ENCODE assay signal across 17 cellular contexts in genomic region chr22:49023879-49024774, GRCh38.
DNase-seq lines count a peak whose midpoint lies in the region; ATAC-seq and TF ChIP-seq lines count a peak whose summit lies in the region.
"Had no signal": no experiment of that assay in that cellular context is flagged by ENCODE, and none has a peak within 500 bp of the region (broad histone marks: within the 10 kb centered on the region; RNA-seq: fewer than 3 reads in every experiment).

No MANE protein-coding gene starts in this region.

- H2AFZ ChIP-seq in neuronal stem cell (ENCODE audit: low read length): no peak overlapping the region

- H3K4me1 ChIP-seq in neuronal stem cell (ENCODE audit: control insufficient read depth in 2 of 2, insufficient read depth in 1 of 2, low read depth in 1 of 2, low read length in 2 of 2) (peaks cover 0 to 4% of the 10 kb centered on the region in 2 donors), upper lobe of right lung (no peaks in the 10 kb centered on the region)
- H3K4me1 ChIP-seq: BE2C, Peyer's patch had no signal

- H3K36me3 Mint-ChIP-seq in WTC11: no peaks in the 10 kb centered on the region

- H3K9me3 Mint-ChIP-seq in WTC11: peaks cover 5% of the 10 kb centered on the region
- no peaks in the 10 kb centered on the region for H3K9me3 Mint-ChIP-seq in stimulated activated naive CD8-positive, alpha-beta T cell treated with anti-CD3 and anti-CD28 coated beads, Interleukin-15, amount 100 ng/mL, for 72 hours

- H2BK120ac ChIP-seq in neuronal stem cell (ENCODE audit: low read depth, low read length): no peak overlapping the region

- no peaks in the 10 kb centered on the region for H3K4me1 Mint-ChIP-seq in WTC11
- no peaks in the 10 kb centered on the region for H3K4me1 Mint-ChIP-seq in stimulated activated naive CD8-positive, alpha-beta T cell treated with anti-CD3 and anti-CD28 coated beads, Interleukin-15, amount 100 ng/mL, for 72 hours

- no peak overlapping the region for H2BK5ac ChIP-seq in neuronal stem cell (ENCODE audit: low read length)

- H3K4me3 Mint-ChIP-seq in WTC11: no peak overlapping the region
- no peak overlapping the region for H3K4me3 Mint-ChIP-seq in stimulated activated naive CD8-positive, alpha-beta T cell treated with anti-CD3 and anti-CD28 coated beads, Interleukin-15, amount 100 ng/mL, for 72 hours

- CTCF ChIA-PET in WTC11 (lab: Charles Lee): interaction anchor here (0.6 to 1.2 kb wide), 2 partner anchors 22 to 73 kb away, joined by 3 to 4 read pairs; no protein-coding TSS in a partner anchor

- no peak overlapping the region for H4K91ac ChIP-seq in neuronal stem cell (ENCODE audit: low read depth, low read length, poor library complexity)

- H3K9ac ChIP-seq in neuronal stem cell (ENCODE audit: low read depth, low read length, poor library complexity): no peak overlapping the region

- H3K4ac ChIP-seq in neuronal stem cell (ENCODE audit: low read length): no peak overlapping the region

- H3K36me3 ChIP-seq in neuronal stem cell (replicated peaks in 1 of 2; ENCODE audit: control insufficient read depth in 2 of 2, insufficient read depth in 2 of 2, low read length in 2 of 2) (no peaks in the 10 kb centered on the region), upper lobe of right lung (no peaks in the 10 kb centered on the region)
- H3K36me3 ChIP-seq: BE2C, Peyer's patch had no signal

- no peak for TF ChIP-seq CTCF in WTC11 (IDR thresholded peaks at IDR 0.05)
- no peak for TF ChIP-seq CTCF in upper lobe of right lung (IDR thresholded peaks at IDR 0.05)

- H3K27ac Mint-ChIP-seq in WTC11: no peak overlapping the region
- no peak overlapping the region for H3K27ac Mint-ChIP-seq in stimulated activated naive CD8-positive, alpha-beta T cell treated with anti-CD3 and anti-CD28 coated beads, Interleukin-15, amount 100 ng/mL, for 72 hours

- H3K27me3 Mint-ChIP-seq in WTC11 (ENCODE audit: low read depth): no peaks in the 10 kb centered on the region; the same call in 1 of the 2 replicates
- peaks cover 25% of the 10 kb centered on the region for H3K27me3 Mint-ChIP-seq in stimulated activated naive CD8-positive, alpha-beta T cell treated with anti-CD3 and anti-CD28 coated beads, Interleukin-15, amount 100 ng/mL, for 72 hours

- H3K4me3 ChIP-seq in neuronal stem cell (ENCODE audit: low read length in 2 of 2) (no peak overlapping the region), upper lobe of right lung (no peak overlapping the region)
- H3K4me3 ChIP-seq: Peyer's patch, SK-N-MC had no signal

- H2BK12ac ChIP-seq in neuronal stem cell (ENCODE audit: low read length): peak overlapping the region; percentile 46

- H3K9me3 ChIP-seq in neuronal stem cell (replicated peaks in 1 of 2; ENCODE audit: control insufficient read depth in 2 of 2, insufficient read depth in 1 of 2, low read depth in 1 of 2, low read length in 2 of 2) (no peaks in the 10 kb centered on the region), upper lobe of right lung (no peaks in the 10 kb centered on the region)
- H3K9me3 ChIP-seq: BE2C, Peyer's patch had no signal

- H3K27ac ChIP-seq in neuronal stem cell (replicated peaks; ENCODE audit: low read length) (no peak overlapping the region), upper lobe of right lung (no peak overlapping the region)
- H3K27ac ChIP-seq: Peyer's patch, SK-N-MC had no signal

- H3K18ac ChIP-seq in neuronal stem cell (ENCODE audit: low read length): no peak overlapping the region

- no peak overlapping the region for H2BK15ac ChIP-seq in neuronal stem cell (ENCODE audit: low read length)

- H3K27me3 ChIP-seq in neuronal stem cell (ENCODE audit: control insufficient read depth in 3 of 3, insufficient read depth in 3 of 3, low read depth in 1 of 3, low read length in 3 of 3): no peaks in the 10 kb centered on the region
- no peaks in the 10 kb centered on the region for H3K27me3 ChIP-seq in upper lobe of right lung
- H3K27me3 ChIP-seq: BE2C, Peyer's patch had no signal

- no peak overlapping the region for H3K14ac ChIP-seq in neuronal stem cell (ENCODE audit: low read length)

- intact Hi-C loops in left ventricle myocardium superior (cut with micrococcal nuclease) (no loop called here), left cardiac atrium (cut with DNase I) (loop anchor here in 1 of 2 donors (10.0 kb wide), 1 partner anchor 79 kb away; no protein-coding TSS in a partner anchor), upper lobe of right lung (cut with DNase I) (no loop called here)

- no CpG with 5 or more reads among the region's 38 CpGs for WGBS in neuronal stem cell (ENCODE audit: extremely low coverage in 2 of 2, insufficient read length in 2 of 2, insufficient replicate concordance in 1 of 2), 2 donors

- no peaks in the 10 kb centered on the region for H3K79me1 ChIP-seq in neuronal stem cell (ENCODE audit: low read depth, low read length)

- POLR2A ChIA-PET in WTC11 (lab: Charles Lee): no interaction called here

- ATAC-seq in left ventricle myocardium superior: no peak
- ATAC-seq in left cardiac atrium: no peak
- no peak for ATAC-seq in WTC11
- ATAC-seq in upper lobe of right lung: no peak
- ATAC-seq in HG03520 (IDR thresholded peaks at IDR 0.05; ENCODE audit: unreplicated experiment): no peak
- ATAC-seq in stimulated activated naive CD8-positive, alpha-beta T cell treated with anti-CD3 and anti-CD28 coated beads, Interleukin-15, amount 100 ng/mL, for 72 hours: no peak

- H3K23ac ChIP-seq in neuronal stem cell (ENCODE audit: low read depth, low read length, poor library complexity): no peak overlapping the region

- H2AK5ac ChIP-seq in neuronal stem cell (ENCODE audit: low read depth, low read length): peak overlapping the region; percentile 20

- no peak overlapping the region for H3K4me2 ChIP-seq in neuronal stem cell (ENCODE audit: insufficient read depth, low read length, poor library complexity, severe bottlenecking)

- DNase-seq in left ventricle myocardium superior: peak; percentile 27
- no peak for DNase-seq in left cardiac atrium
- peak; percentile 10 for DNase-seq in WTC11 (ENCODE audit: low spot score)
- no peak for DNase-seq in neuronal stem cell (ENCODE audit: low spot score)
- DNase-seq in upper lobe of right lung: peak; percentile 58
- no peak for DNase-seq in stimulated activated naive CD8-positive, alpha-beta T cell treated with anti-CD3 and anti-CD28 coated beads, Interleukin-15, amount 100 ng/mL, for 72 hours
- DNase-seq: BE2C, DMS79, Kasumi-1, NCI-H1092, NCI-H1436, NCI-H1930, NCI-H526, SHP77 had no signal

- no peak overlapping the region for H4K8ac ChIP-seq in neuronal stem cell (ENCODE audit: low read depth, low read length)

TF ChIP-seq in WTC11, 78 proteins besides CTCF, POLR2A, EP300 and RAD21:
- TF ChIP-seq TEAD1 (CRISPR knock-in tag; IDR thresholded peaks at IDR 0.05) (no peak), MAX (CRISPR knock-in tag; IDR thresholded peaks at IDR 0.05) (no peak), ZNF219 (CRISPR knock-in tag; IDR thresholded peaks at IDR 0.05; ENCODE audit: borderline replicate concordance) (no peak), ATF1 (CRISPR knock-in tag; IDR thresholded peaks at IDR 0.05) (no peak), RELA (CRISPR knock-in tag; IDR thresholded peaks at IDR 0.05; ENCODE audit: borderline replicate concordance) (no peak), ZNF396 (CRISPR knock-in tag; IDR thresholded peaks at IDR 0.05; ENCODE audit: borderline replicate concordance) (no peak), ZNF232 (CRISPR knock-in tag; IDR thresholded peaks at IDR 0.05) (no peak), ZNF138 (CRISPR knock-in tag; conservative IDR thresholded peaks at IDR 0.05) (no peak), RORB (CRISPR knock-in tag; IDR thresholded peaks at IDR 0.05) (no peak), NR3C1 (CRISPR knock-in tag; conservative IDR thresholded peaks at IDR 0.05; ENCODE audit: low read depth) (no peak), CBFB (CRISPR knock-in tag; IDR thresholded peaks at IDR 0.05; ENCODE audit: low read depth) (no peak), PRRX2 (CRISPR knock-in tag; IDR thresholded peaks at IDR 0.05) (no peak), GRHL2 (CRISPR knock-in tag; IDR thresholded peaks at IDR 0.05; ENCODE audit: insufficient replicate concordance, severe bottlenecking) (no peak), ZNF512 (CRISPR knock-in tag; IDR thresholded peaks at IDR 0.05; ENCODE audit: borderline replicate concordance) (no peak), OVOL2 (CRISPR knock-in tag; IDR thresholded peaks at IDR 0.05; ENCODE audit: borderline replicate concordance) (no peak)
- TF ChIP-seq, protein P1, sequence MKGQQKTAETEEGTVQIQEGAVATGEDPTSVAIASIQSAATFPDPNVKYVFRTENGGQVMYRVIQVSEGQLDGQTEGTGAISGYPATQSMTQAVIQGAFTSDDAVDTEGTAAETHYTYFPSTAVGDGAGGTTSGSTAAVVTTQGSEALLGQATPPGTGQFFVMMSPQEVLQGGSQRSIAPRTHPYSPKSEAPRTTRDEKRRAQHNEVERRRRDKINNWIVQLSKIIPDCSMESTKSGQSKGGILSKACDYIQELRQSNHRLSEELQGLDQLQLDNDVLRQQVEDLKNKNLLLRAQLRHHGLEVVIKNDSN (CRISPR knock-in tag; IDR thresholded peaks at IDR 0.05): no peak

Comparison
In these comparisons a context has a peak if more than half of its experiments do, and no peak if none do; other contexts are left out.
1. DNase-seq: peak in left ventricle myocardium superior (single experiment), WTC11 (single experiment) and upper lobe of right lung (single experiment); none in left cardiac atrium (single experiment), neuronal stem cell (single experiment) and stimulated activated naive CD8-positive, alpha-beta T cell treated with anti-CD3 and anti-CD28 coated beads, Interleukin-15, amount 100 ng/mL, for 72 hours (0 of 2).